8 cellular contexts compared by ENCODE assay signal in the genomic region with DNA sequence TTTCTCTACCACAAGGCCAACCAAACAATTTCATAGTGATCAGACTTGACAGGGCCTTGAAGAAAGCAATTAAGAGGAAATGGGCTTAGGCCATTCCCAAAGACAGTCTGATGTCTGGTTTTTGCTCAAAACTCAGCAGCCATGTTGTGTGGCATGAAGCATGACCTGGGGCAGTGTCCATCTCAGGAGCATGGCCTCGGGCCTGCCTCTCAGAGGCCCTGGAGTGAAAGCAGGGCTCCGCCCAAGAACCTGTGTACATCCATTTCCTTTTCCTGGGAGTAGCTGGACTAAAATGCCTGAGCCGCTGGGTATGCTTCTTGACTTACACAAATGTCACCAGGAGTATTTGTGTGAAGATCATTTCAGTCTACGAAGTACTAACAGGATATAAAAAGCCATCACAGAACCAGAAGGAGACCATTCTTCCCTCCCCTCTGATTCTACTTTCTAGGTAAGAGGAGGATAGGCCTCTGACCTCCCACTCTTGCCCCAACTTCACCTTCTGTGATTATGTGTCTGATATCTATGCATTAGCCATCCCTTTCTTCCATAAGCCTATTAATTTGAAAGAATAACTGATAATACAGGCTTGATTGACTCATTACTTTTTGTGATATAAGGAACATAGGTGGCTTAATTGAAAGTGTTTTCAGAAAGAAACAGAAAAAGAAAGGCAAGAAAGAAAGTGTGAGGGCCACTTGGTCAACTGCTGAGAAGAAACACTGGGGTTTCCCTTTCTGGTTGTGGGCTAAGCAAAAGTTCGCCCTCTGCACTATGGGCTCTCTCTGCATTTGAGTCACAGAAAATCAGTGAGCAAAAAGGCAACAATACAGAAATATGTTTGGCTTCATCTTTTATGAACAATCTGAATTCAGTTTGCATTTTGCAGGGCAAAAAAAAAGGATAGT.
DNase-seq lines count a peak whose midpoint lies in the region; ATAC-seq, FAIRE-seq and TF ChIP-seq lines count a peak whose summit lies in the region.

No MANE protein-coding gene starts in this region.

- H3K18ac ChIP-seq in IMR-90 (ENCODE audit: low read depth, low read length) = peak overlapping the region; percentile 87

- H3K4ac ChIP-seq in IMR-90 (ENCODE audit: low read depth, low read length) = peak overlapping the region; percentile 46; the same call in 1 of the 2 replicates

- no peak for FAIRE-seq in H54 (lab: Jason Lieb, UNC)

- H3K4me1 ChIP-seq in IMR-90 (ENCODE audit: control insufficient read depth, insufficient read depth, low read length) (peaks cover 20% of the 10 kb centered on the region), body of pancreas (no peaks in the 10 kb centered on the region)

- intact Hi-C loops in IMR-90 (cut with micrococcal nuclease) = loop anchor here (2.0 kb wide), 1 partner anchor 30 kb away; no protein-coding TSS in a partner anchor
- intact Hi-C loops in body of pancreas (cut with DNase I) = no loop called here

- H3K36me3 ChIP-seq in IMR-90 (ENCODE audit: control insufficient read depth, insufficient read depth, low read length) = no peaks in the 10 kb centered on the region; the same call in 1 of the 2 replicates
- no peaks in the 10 kb centered on the region for H3K36me3 ChIP-seq in body of pancreas (replicated peaks in 1 of 2; ENCODE audit: insufficient read depth in 1 of 2, low read depth in 2 of 2)

- no TSS peak for BruUV-seq in IMR-90 (replicated peaks; lab: Mats Ljungman, UMichigan)

- H3K9ac ChIP-seq in IMR-90 (ENCODE audit: low read depth, low read length) = peak overlapping the region; percentile 62

- dilution Hi-C loops in IMR-90 (cut with HindIII; ENCODE audit: low sequenced_read_pairs, unreplicated experiment) = no loop called here

- H3K9me3 ChIP-seq in IMR-90 (ENCODE audit: control insufficient read depth, insufficient read depth, low read length) (no peaks in the 10 kb centered on the region), body of pancreas (no peaks in the 10 kb centered on the region)

- peak overlapping the region; percentile 80; the same call in 1 of the 2 replicates for H4K5ac ChIP-seq in IMR-90 (ENCODE audit: low read depth, low read length)

- no peak for TF ChIP-seq CTCF in GM13977 (IDR thresholded peaks at IDR 0.05; ENCODE audit: extremely low read depth, insufficient read depth, missing control alignments)
- no peak for TF ChIP-seq CTCF in IMR-90 (conservative IDR thresholded peaks at IDR 0.05; ENCODE audit: low read depth, low read length)
- no peak for TF ChIP-seq CTCF in body of pancreas (IDR thresholded peaks at IDR 0.05)

- peak overlapping the region; percentile 77; the same call in 1 of the 2 replicates for H3K23ac ChIP-seq in IMR-90 (ENCODE audit: low read depth, low read length)

- WGBS in IMR-90 (ENCODE audit: extremely low coverage in 2 of 2, insufficient read length in 1 of 2), 2 experiments = no CpG with 5 or more reads among the region's 5 CpGs
- 78 to 84% methylated on average over 5 of the region's 5 CpGs for WGBS in body of pancreas, 2 donors

- H3K9me1 ChIP-seq in IMR-90 (ENCODE audit: insufficient read depth, low read length) = peaks cover 23% of the 10 kb centered on the region

- H3K4me1 Mint-ChIP-seq in memory B cell = peaks cover 16% of the 10 kb centered on the region

- no peak overlapping the region for H3K4me3 Mint-ChIP-seq in memory B cell

- H2BK120ac ChIP-seq in IMR-90 (ENCODE audit: low read depth, low read length) = peak overlapping the region; percentile 37; the same call in 1 of the 2 replicates

- CTCF ChIA-PET in IMR-90 (lab: Yijun Ruan, JAX) = interaction anchor here (0.6 to 0.7 kb wide), 3 partner anchors 10 to 259 kb away, joined by 4 to 7 read pairs (median 5); no protein-coding TSS in a partner anchor

- no peak overlapping the region for H3K56ac ChIP-seq in IMR-90 (ENCODE audit: extremely low read depth, insufficient read depth, low read length)

- H2BK20ac ChIP-seq in IMR-90 (ENCODE audit: low read depth, low read length) = peak overlapping the region; percentile 7; the same call in 1 of the 2 replicates

- no peaks in the 10 kb centered on the region; the same call in 1 of the 2 replicates for H4K20me1 ChIP-seq in IMR-90 (ENCODE audit: insufficient read depth, low read length)

- peaks cover 40 to 78% of the 10 kb centered on the region in 2 experiments for H3K79me1 ChIP-seq in IMR-90 (ENCODE audit: low read depth in 1 of 2, low read length in 2 of 2)

- peak overlapping the region; percentile 48 for H3K4me2 ChIP-seq in IMR-90 (ENCODE audit: low read depth, low read length)

- H4K91ac ChIP-seq in IMR-90 (ENCODE audit: insufficient read depth, low read depth, low read length) = 0 out of 2 replicates have a peak overlapping the region, but pooled peaks have one; percentile 16

- H3K4me3 ChIP-seq in IMR-90 (ENCODE audit: insufficient read depth, low read depth, low read length) (no peak overlapping the region), body of pancreas (no peak overlapping the region)

- H2AFZ ChIP-seq in IMR-90 (replicated peaks; ENCODE audit: low read length, poor library complexity) = no peak overlapping the region

- H3K27me3 ChIP-seq in IMR-90 (ENCODE audit: control insufficient read depth, insufficient read depth, low read length) (no peaks in the 10 kb centered on the region), body of pancreas (no peaks in the 10 kb centered on the region)

- in situ Hi-C loops in GM13977 (cut with MboI; ENCODE audit: low pct_unique_long_range_greater_than_20kb, low sequenced_read_pairs, unreplicated experiment) (no loop called here), IMR-90 (cut with MboI; ENCODE audit: low sequenced_read_pairs) (no loop called here)

- peak overlapping the region; percentile 51 for H2BK5ac ChIP-seq in IMR-90 (ENCODE audit: low read depth, low read length, poor library complexity, severe bottlenecking)

- H2BK15ac ChIP-seq in IMR-90 (ENCODE audit: low read depth, low read length) = no peak overlapping the region; the same call in 2 of the 3 replicates

- ATAC-seq in GM21515 (IDR thresholded peaks at IDR 0.05; ENCODE audit: unreplicated experiment) = peak; percentile 77
- no peak for ATAC-seq in IMR-90 (ENCODE audit: low read depth)
- no peak for ATAC-seq in memory B cell (ENCODE audit: low read depth)
- no peak for ATAC-seq in body of pancreas

- no peaks in the 10 kb centered on the region for H3K9me3 Mint-ChIP-seq in memory B cell

- peaks cover 8% of the 10 kb centered on the region for H3K36me3 Mint-ChIP-seq in memory B cell

- peak overlapping the region; percentile 38 for H3K27ac Mint-ChIP-seq in memory B cell

- no peak for TF ChIP-seq RAD21 in IMR-90 (IDR thresholded peaks at IDR 0.05; ENCODE audit: low read length)

- no peaks in the 10 kb centered on the region for H3K27me3 Mint-ChIP-seq in memory B cell

- H3K27ac ChIP-seq in IMR-90 (ENCODE audit: insufficient read depth, low read length) = peak overlapping the region; percentile 84
- peak overlapping the region in 2 of 4 donors; percentile 5 to 21 for H3K27ac ChIP-seq in body of pancreas

- H3K14ac ChIP-seq in IMR-90 (replicated peaks; ENCODE audit: low read depth, low read length) = peak overlapping the region; percentile 37; the same call in 1 of the 2 replicates

- TF ChIP-seq POLR2A in IMR-90 (IDR thresholded peaks at IDR 0.05; ENCODE audit: low read depth, low read length) (no peak), H54 (IDR thresholded peaks at IDR 0.05; ENCODE audit: low read depth, low read length) (no peak), body of pancreas (IDR thresholded peaks at IDR 0.05) (no peak)

- peak overlapping the region in 1 of 2 experiments; percentile 23; a peak in 1 of 4 replicates for H4K8ac ChIP-seq in IMR-90 (ENCODE audit: low read depth in 2 of 2, low read length in 2 of 2)

- H2AK5ac ChIP-seq in IMR-90 (ENCODE audit: low read depth, low read length) = peak overlapping the region; percentile 27; the same call in 1 of the 2 replicates

- DNase-seq in GM13977 (ENCODE audit: low spot score) (peak; percentile 66), IMR-90 (peak; percentile 54), memory B cell (ENCODE audit: low spot score in 2 of 2) (no peak), NCI-H1417 (lab: John Stamatoyannopoulos, UW) (no peak), H54 (ENCODE audit: insufficient read length, low spot score) (no peak), body of pancreas (no peak), NCI-H2171 treated with DMSO at 0.1 percent for 48 hours (lab: John Stamatoyannopoulos, UW) (no peak)

- H2AK9ac ChIP-seq in IMR-90 (replicated peaks; ENCODE audit: low read depth, low read length, poor library complexity) = no peak overlapping the region

- POLR2A ChIA-PET in IMR-90 (lab: Charles Lee; ENCODE audit: unreplicated experiment) = interaction anchor here (0.6 to 0.7 kb wide), 2 partner anchors 100 to 264 kb away, joined by 4 to 5 read pairs; no protein-coding TSS in a partner anchor

TF ChIP-seq in IMR-90, 13 proteins besides CTCF, POLR2A, EP300 and RAD21:
- TF ChIP-seq CHD1 (IDR thresholded peaks at IDR 0.05; ENCODE audit: low read depth, low read length) (no peak), RCOR1 (IDR thresholded peaks at IDR 0.05; ENCODE audit: insufficient replicate concordance, low read length) (no peak), FOS (IDR thresholded peaks at IDR 0.05; ENCODE audit: low read depth, low read length) (no peak), RFX5 (IDR thresholded peaks at IDR 0.05; ENCODE audit: low read depth, low read length) (no peak)

Comparison
In these comparisons a context has a peak if more than half of its experiments do, and no peak if none do; other contexts are left out.
1. DNase-seq: peak in GM13977 (single experiment) and IMR-90 (single experiment); none in memory B cell (0 of 2), NCI-H1417 (0 of 3), H54 (single experiment), body of pancreas (0 of 4) and NCI-H2171 treated with DMSO at 0.1 percent for 48 hours (single experiment).